In genomic region chr9:106298997-106299396, GRCh38 we compare ENCODE assay signal across 23 cellular contexts.
DNase-seq lines count a peak whose midpoint lies in the region; ATAC-seq, FAIRE-seq and TF ChIP-seq lines count a peak whose summit lies in the region.
"Had no signal": no experiment of that assay in that cellular context is flagged by ENCODE, and none has a peak within 500 bp of the region (broad histone marks: within the 10 kb centered on the region; RNA-seq: fewer than 3 reads in every experiment).

No MANE protein-coding gene starts in this region.

- H3K14ac ChIP-seq in IMR-90 (replicated peaks; ENCODE audit: low read depth, low read length): no peak overlapping the region

- H3K9ac ChIP-seq in IMR-90 (ENCODE audit: low read depth, low read length): no peak overlapping the region
- no peak overlapping the region for H3K9ac ChIP-seq in HepG2 (ENCODE audit: insufficient read depth, low read depth, low read length)
- H3K9ac ChIP-seq: BLaER1 treated with 17β-estradiol and CSF1 and Interleukin-3, amounts not matched to agents 10 nM and 100 nM had no signal

- no peak overlapping the region for H2AFZ ChIP-seq in IMR-90 (replicated peaks; ENCODE audit: low read length, poor library complexity)
- no peak overlapping the region for H2AFZ ChIP-seq in HepG2 (ENCODE audit: low read length)

- WGBS in IMR-90 (ENCODE audit: extremely low coverage in 2 of 2, insufficient read length in 1 of 2), 2 experiments: 20% methylated on average over 1 of the region's 3 CpGs; no CpG with 5 or more reads in 1 of the 2 experiments
- WGBS in HepG2 (ENCODE audit: low lambda C conversion rate): 15% methylated on average over 3 of the region's 3 CpGs

- no peak for TF ChIP-seq POLR2A in IMR-90 (IDR thresholded peaks at IDR 0.05; ENCODE audit: low read depth, low read length)
- TF ChIP-seq POLR2A in HepG2 (IDR thresholded peaks at IDR 0.05; ENCODE audit: insufficient read depth in 1 of 2, low read depth in 2 of 2, low read length in 2 of 2): no peak

- no peak overlapping the region for H3K56ac ChIP-seq in IMR-90 (ENCODE audit: extremely low read depth, insufficient read depth, low read length)

- no peak overlapping the region for H2BK20ac ChIP-seq in IMR-90 (ENCODE audit: low read depth, low read length)

- H3K36me3 ChIP-seq in IMR-90 (ENCODE audit: control insufficient read depth, insufficient read depth, low read length): no peaks in the 10 kb centered on the region
- no peaks in the 10 kb centered on the region for H3K36me3 ChIP-seq in HepG2 (replicated peaks in 1 of 2; ENCODE audit: control insufficient read depth in 1 of 2, insufficient read depth in 2 of 2, low read length in 2 of 2)
- H3K36me3 ChIP-seq: BLaER1 treated with 17β-estradiol and CSF1 and Interleukin-3, amounts not matched to agents 10 nM and 100 nM had no signal

- no peaks in the 10 kb centered on the region for H3K9me1 ChIP-seq in IMR-90 (ENCODE audit: insufficient read depth, low read length)

- H3K79me2 ChIP-seq in HepG2 (ENCODE audit: insufficient read depth, low read length): no peaks in the 10 kb centered on the region

- no peak for FAIRE-seq in HepG2 (lab: Jason Lieb, UNC)
- FAIRE-seq: A549, D721Med, GM12878, GM18507 had no signal

- no peak overlapping the region for H4K5ac ChIP-seq in IMR-90 (ENCODE audit: low read depth, low read length)

- H4K8ac ChIP-seq in IMR-90 (ENCODE audit: low read depth in 2 of 2, low read length in 2 of 2): no peak overlapping the region

- dilution Hi-C loops in IMR-90 (cut with HindIII; ENCODE audit: low sequenced_read_pairs, unreplicated experiment): no loop called here

- no peak overlapping the region for H2AK9ac ChIP-seq in IMR-90 (replicated peaks; ENCODE audit: low read depth, low read length, poor library complexity)

- TF ChIP-seq EP300 in HepG2 (IDR thresholded peaks at IDR 0.05; ENCODE audit: low read depth in 2 of 2, low read length in 2 of 2) (no peak), HepG2 (CRISPR knock-in tag; IDR thresholded peaks at IDR 0.05; ENCODE audit: borderline replicate concordance) (no peak)

- no peak overlapping the region for H3K27ac ChIP-seq in IMR-90 (ENCODE audit: insufficient read depth, low read length)
- H3K27ac ChIP-seq in HepG2 (ENCODE audit: extremely low read length, insufficient read depth, low read length): no peak overlapping the region
- H3K27ac ChIP-seq: 22Rv1; A549; BLaER1 treated with 17β-estradiol and CSF1 and Interleukin-3, amounts not matched to agents 10 nM and 100 nM; C4-2B had no signal

- no peak overlapping the region for H3K23ac ChIP-seq in IMR-90 (ENCODE audit: low read depth, low read length)

- H3K4ac ChIP-seq in IMR-90 (ENCODE audit: low read depth, low read length): no peak overlapping the region

- TF ChIP-seq RAD21 in IMR-90 (IDR thresholded peaks at IDR 0.05; ENCODE audit: low read length) (no peak), HepG2 (CRISPR knock-in tag; IDR thresholded peaks at IDR 0.05) (no peak)

- H3K4me1 ChIP-seq in IMR-90 (ENCODE audit: control insufficient read depth, insufficient read depth, low read length) (no peaks in the 10 kb centered on the region), HepG2 (ENCODE audit: insufficient read depth, low read length) (no peaks in the 10 kb centered on the region)
- H3K4me1 ChIP-seq: A549; BLaER1 treated with 17β-estradiol and CSF1 and Interleukin-3, amounts not matched to agents 10 nM and 100 nM; Caco-2 had no signal

- no peak overlapping the region for H2AK5ac ChIP-seq in IMR-90 (ENCODE audit: low read depth, low read length)

- H2BK5ac ChIP-seq in IMR-90 (ENCODE audit: low read depth, low read length, poor library complexity, severe bottlenecking): no peak overlapping the region

- H2BK120ac ChIP-seq in IMR-90 (ENCODE audit: low read depth, low read length): no peak overlapping the region

- no peaks in the 10 kb centered on the region for H3K27me3 ChIP-seq in IMR-90 (ENCODE audit: control insufficient read depth, insufficient read depth, low read length)
- no peaks in the 10 kb centered on the region for H3K27me3 ChIP-seq in HepG2 (ENCODE audit: control insufficient read depth in 1 of 2, insufficient read depth in 2 of 2, low read length in 2 of 2)
- H3K27me3 ChIP-seq: BLaER1 treated with 17β-estradiol and CSF1 and Interleukin-3, amounts not matched to agents 10 nM and 100 nM had no signal

- TF ChIP-seq CTCF in IMR-90 (conservative IDR thresholded peaks at IDR 0.05; ENCODE audit: low read depth, low read length) (no peak), LNCaP clone FGC (IDR thresholded peaks at IDR 0.05; ENCODE audit: control insufficient read depth, extremely low read depth, insufficient read depth) (no peak), HepG2 (CRISPR knock-in tag; IDR thresholded peaks at IDR 0.05) (no peak)

- H3K4me3 ChIP-seq in IMR-90 (ENCODE audit: insufficient read depth, low read depth, low read length): no peak overlapping the region
- H3K4me3 ChIP-seq in LNCaP clone FGC (ENCODE audit: low read depth, low read length): no peak overlapping the region
- H3K4me3 ChIP-seq in HepG2 (replicated peaks in 1 of 3; ENCODE audit: insufficient read depth in 1 of 3, low read depth in 2 of 3, low read length in 3 of 3): no peak overlapping the region
- H3K4me3 ChIP-seq: A549; BLaER1 treated with 17β-estradiol and CSF1 and Interleukin-3, amounts not matched to agents 10 nM and 100 nM; GM12878 had no signal

- no peak overlapping the region for H3K18ac ChIP-seq in IMR-90 (ENCODE audit: low read depth, low read length)

- H2BK15ac ChIP-seq in IMR-90 (ENCODE audit: low read depth, low read length): no peak overlapping the region

- intact Hi-C loops in IMR-90 (cut with micrococcal nuclease): no loop called here
- intact Hi-C loops in HepG2 (cut with micrococcal nuclease; ENCODE audit: unreplicated experiment): no loop called here

- BruUV-seq in IMR-90 (replicated peaks; lab: Mats Ljungman, UMichigan) (no TSS peak), HepG2 (replicated peaks; lab: Mats Ljungman, UMichigan) (no TSS peak)

- DNase-seq in IMR-90: no peak
- peak; percentile 1 for DNase-seq in LNCaP clone FGC (ENCODE audit: low read depth)
- DNase-seq in HepG2 (ENCODE audit: low spot score): no peak
- no peak for DNase-seq in cerebellum (ENCODE audit: low spot score)
- DNase-seq in DMS114 treated with DMSO at 0.1 percent for 48 hours (lab: John Stamatoyannopoulos, UW; ENCODE audit: unreplicated experiment): no peak
- DNase-seq: AML-193; Caco-2; Calu3; CD4-positive, alpha-beta T cell; CD8-positive, alpha-beta T cell; DMS153; DMS53; DMS79; DND-41; EL; GDM1 had no signal

- H3K4me2 ChIP-seq in IMR-90 (ENCODE audit: low read depth, low read length) (no peak overlapping the region), HepG2 (ENCODE audit: low read depth, low read length) (no peak overlapping the region)
- H3K4me2 ChIP-seq: A549; BLaER1 treated with 17β-estradiol and CSF1 and Interleukin-3, amounts not matched to agents 10 nM and 100 nM had no signal

- H4K20me1 ChIP-seq in IMR-90 (ENCODE audit: insufficient read depth, low read length) (no peaks in the 10 kb centered on the region), HepG2 (ENCODE audit: insufficient read depth, low read length) (no peaks in the 10 kb centered on the region)
- H4K20me1 ChIP-seq: BLaER1 treated with 17β-estradiol and CSF1 and Interleukin-3, amounts not matched to agents 10 nM and 100 nM had no signal

- CTCF ChIA-PET in IMR-90 (lab: Yijun Ruan, JAX): no interaction called here
- CTCF ChIA-PET in HepG2 (lab: Yijun Ruan, JAX; ENCODE audit: low intra/inter-chr PET ratio, low total read pairs): no interaction called here

- no peaks in the 10 kb centered on the region for H3K79me1 ChIP-seq in IMR-90 (ENCODE audit: low read depth in 1 of 2, low read length in 2 of 2)

- ATAC-seq in IMR-90 (ENCODE audit: low read depth) (no peak), HepG2 (no peak)
- ATAC-seq: A549; CD8-positive, alpha-beta T cell; GM12878 had no signal

- peaks cover 11% of the 10 kb centered on the region for H3K9me3 ChIP-seq in IMR-90 (ENCODE audit: control insufficient read depth, insufficient read depth, low read length)
- H3K9me3 ChIP-seq in HepG2 (ENCODE audit: low read length): no peaks in the 10 kb centered on the region
- H3K9me3 ChIP-seq: A549; BLaER1 treated with 17β-estradiol and CSF1 and Interleukin-3, amounts not matched to agents 10 nM and 100 nM; Caco-2 had no signal

- POLR2A ChIA-PET in IMR-90 (lab: Charles Lee; ENCODE audit: unreplicated experiment): no interaction called here
- POLR2A ChIA-PET in HepG2 (lab: Yijun Ruan, JAX): no interaction called here

- H4K91ac ChIP-seq in IMR-90 (ENCODE audit: insufficient read depth, low read depth, low read length): no peak overlapping the region

- in situ Hi-C loops in IMR-90 (cut with MboI; ENCODE audit: low sequenced_read_pairs) (no loop called here), HepG2 (cut with HindIII; ENCODE audit: extremely low pct_ligation_motif_present, low pct_unique_long_range_greater_than_20kb) (no loop called here)

TF ChIP-seq in IMR-90, 13 proteins besides CTCF, POLR2A, EP300 and RAD21:
- TF ChIP-seq NFE2L2 (IDR thresholded peaks at IDR 0.05; ENCODE audit: low read depth, low read length): no peak
- no peak for TF ChIP-seq MAFK (IDR thresholded peaks at IDR 0.05; ENCODE audit: low read depth, low read length)
- peak; percentile 60; the same call in 1 of the 2 replicates for TF ChIP-seq CEBPB (IDR thresholded peaks at IDR 0.05; ENCODE audit: low read depth, low read length)
- no peak for TF ChIP-seq MAZ (IDR thresholded peaks at IDR 0.05; ENCODE audit: borderline replicate concordance, low read depth, low read length)

TF ChIP-seq in HepG2, 621 proteins besides CTCF, POLR2A, EP300 and RAD21:
- TF ChIP-seq CEBPB (IDR thresholded peaks at IDR 0.05; ENCODE audit: borderline replicate concordance, low read depth, low read length): peak; percentile 73
- TF ChIP-seq, protein P1, sequence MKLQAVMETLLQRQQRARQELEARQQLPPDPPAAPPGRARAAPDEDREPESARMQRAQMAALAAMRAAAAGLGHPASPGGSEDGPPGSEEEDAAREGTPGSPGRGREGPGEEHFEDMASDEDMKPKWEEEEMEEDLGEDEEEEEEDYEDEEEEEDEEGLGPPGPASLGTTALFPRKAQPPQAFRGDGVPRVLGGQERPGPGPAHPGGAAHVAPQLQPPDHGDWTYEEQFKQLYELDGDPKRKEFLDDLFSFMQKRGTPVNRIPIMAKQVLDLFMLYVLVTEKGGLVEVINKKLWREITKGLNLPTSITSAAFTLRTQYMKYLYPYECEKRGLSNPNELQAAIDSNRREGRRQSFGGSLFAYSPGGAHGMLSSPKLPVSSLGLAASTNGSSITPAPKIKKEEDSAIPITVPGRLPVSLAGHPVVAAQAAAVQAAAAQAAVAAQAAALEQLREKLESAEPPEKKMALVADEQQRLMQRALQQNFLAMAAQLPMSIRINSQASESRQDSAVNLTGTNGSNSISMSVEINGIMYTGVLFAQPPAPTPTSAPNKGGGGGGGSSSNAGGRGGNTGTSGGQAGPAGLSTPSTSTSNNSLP (IDR thresholded peaks at IDR 0.05; ENCODE audit: low read depth, low read length): no peak
